ENCODE assay signal across 8 cellular contexts in genomic region chr1:21607549-21608529, GRCh38.
A peak's percentile ranks its signal among the peaks of the same experiment; 100 is the strongest.
DNase-seq lines count a peak whose midpoint lies in the region; ATAC-seq and TF ChIP-seq lines count a peak whose summit lies in the region.

No MANE protein-coding gene starts in this region.

- ATAC-seq in HG02571 (IDR thresholded peaks at IDR 0.05; ENCODE audit: unreplicated experiment) (peak; percentile 52), body of pancreas (peak; percentile 89)

- 55 to 56% methylated on average over 36 of the region's 37 CpGs for WGBS in body of pancreas, 2 donors
- 23 to 35% methylated on average over 7 to 22 of the region's 37 CpGs for WGBS in esophagus squamous epithelium, 2 donors

- TF ChIP-seq POLR2A in Peyer's patch (IDR thresholded peaks at IDR 0.05) (peak in 1 of 2 donors; percentile 9), body of pancreas (IDR thresholded peaks at IDR 0.05) (no peak), esophagus squamous epithelium (IDR thresholded peaks at IDR 0.05) (no peak)

- peak overlapping the region in 2 of 4 donors; percentile 32 to 70 for H3K27ac ChIP-seq in Peyer's patch
- no peak overlapping the region for H3K27ac ChIP-seq in body of pancreas
- H3K27ac ChIP-seq in esophagus squamous epithelium = no peak overlapping the region

- H3K9me3 ChIP-seq in Peyer's patch = no peaks in the 10 kb centered on the region
- no peaks in the 10 kb centered on the region for H3K9me3 ChIP-seq in body of pancreas
- no peaks in the 10 kb centered on the region for H3K9me3 ChIP-seq in esophagus squamous epithelium

- intact Hi-C loops in body of pancreas (cut with DNase I) = no loop called here
- intact Hi-C loops in esophagus squamous epithelium (cut with DNase I) = no loop called here

- H3K36me3 ChIP-seq in Peyer's patch (no peaks in the 10 kb centered on the region), body of pancreas (replicated peaks in 1 of 2; ENCODE audit: insufficient read depth in 1 of 2, low read depth in 2 of 2) (peaks cover 4 to 13% of the 10 kb centered on the region in 2 donors), esophagus squamous epithelium (no peaks in the 10 kb centered on the region)

- peak; percentile 80 for DNase-seq in EL
- DNase-seq in Peyer's patch = peak; percentile 40 to 98 (median 95)
- peak; percentile 82 to 93 (median 87) for DNase-seq in body of pancreas
- DNase-seq in inferior parietal cortex (ENCODE audit: extremely low spot score) = peak; percentile 56
- DNase-seq in stimulated activated CD4-positive, alpha-beta T cell treated with anti-CD3 and anti-CD28 coated beads, Interleukin-2, amount 100 ng/mL, for 4 hours (ENCODE audit: low read depth) = peak; percentile 6
- no peak for DNase-seq in esophagus squamous epithelium (lab: John Stamatoyannopoulos, UW)
- DNase-seq in NCI-H1694 treated with DMSO at 0.1 percent for 48 hours (lab: John Stamatoyannopoulos, UW) = no peak

- H3K4me3 ChIP-seq in Peyer's patch (no peak overlapping the region), body of pancreas (no peak overlapping the region), esophagus squamous epithelium (peak overlapping the region in 1 of 4 donors; percentile 19)

- H3K4me1 ChIP-seq in Peyer's patch (peaks cover 0 to 5% (median 0%) of the 10 kb centered on the region in 4 donors), body of pancreas (peaks cover 8% of the 10 kb centered on the region), esophagus squamous epithelium (peaks cover 0 to 12% (median 3%) of the 10 kb centered on the region in 3 donors)

- H3K27me3 ChIP-seq in Peyer's patch (no peaks in the 10 kb centered on the region), body of pancreas (no peaks in the 10 kb centered on the region), esophagus squamous epithelium (peaks cover 0 to 7% (median 0%) of the 10 kb centered on the region in 4 donors)

- TF ChIP-seq CTCF in Peyer's patch (IDR thresholded peaks at IDR 0.05) = no peak
- TF ChIP-seq CTCF in body of pancreas (IDR thresholded peaks at IDR 0.05) = no peak
- TF ChIP-seq CTCF in esophagus squamous epithelium (IDR thresholded peaks at IDR 0.05) = no peak

Comparison
In these comparisons a context has a peak if more than half of its experiments do, and no peak if none do; other contexts are left out.
1. DNase-seq: peak in EL (single experiment), Peyer's patch (3 of 3), body of pancreas (4 of 4), inferior parietal cortex (single experiment) and stimulated activated CD4-positive, alpha-beta T cell treated with anti-CD3 and anti-CD28 coated beads, Interleukin-2, amount 100 ng/mL, for 4 hours (single experiment); none in esophagus squamous epithelium (single experiment) and NCI-H1694 treated with DMSO at 0.1 percent for 48 hours (single experiment).